In the genomic region with DNA sequence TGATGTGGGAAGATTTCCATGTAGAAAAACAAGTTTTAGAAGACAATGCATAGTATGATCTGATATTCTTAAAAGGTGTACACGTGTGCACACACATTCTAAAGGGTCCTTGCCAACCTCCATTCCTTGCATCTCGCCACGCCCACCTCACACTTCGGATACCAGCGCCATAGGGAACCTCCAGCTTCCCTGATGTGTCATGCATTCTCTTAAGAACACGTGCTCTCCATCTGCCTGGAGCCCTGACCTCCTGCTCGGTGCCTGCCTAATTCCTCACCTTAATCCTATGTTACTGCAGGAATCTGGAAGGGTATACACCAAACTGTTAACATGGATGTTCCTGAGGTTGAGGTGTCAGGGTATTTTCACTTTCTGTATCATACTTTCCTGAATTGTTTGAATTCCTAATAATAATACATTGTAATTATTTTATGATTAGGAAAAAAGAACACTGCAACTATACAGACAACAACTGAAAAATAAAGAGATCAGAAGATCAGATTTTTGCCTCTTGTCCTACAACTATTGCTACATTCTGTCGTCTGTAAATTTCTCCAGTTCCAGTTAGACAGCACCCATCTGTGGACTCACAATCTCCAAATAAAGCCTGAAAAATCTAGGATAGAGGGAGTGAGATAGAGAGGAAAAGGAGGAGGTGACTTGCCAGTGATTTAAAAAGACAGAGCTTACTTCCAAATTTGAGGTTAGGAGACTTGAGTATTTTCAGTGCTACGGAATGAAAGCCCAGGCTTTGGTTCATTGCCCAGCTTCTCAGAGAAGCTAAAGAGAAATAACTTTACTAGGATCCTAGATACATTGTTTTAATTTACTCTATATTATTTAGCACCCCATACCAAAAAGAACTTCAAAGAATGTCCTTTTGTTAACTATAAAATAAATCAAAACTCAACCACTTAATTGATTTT, we compare ENCODE assay signal across 13 cellular contexts.
DNase-seq lines count a peak whose midpoint lies in the region; ATAC-seq and TF ChIP-seq lines count a peak whose summit lies in the region.
"Had no signal": no experiment of that assay in that cellular context is flagged by ENCODE, and none has a peak within 500 bp of the region (broad histone marks: within the 10 kb centered on the region; RNA-seq: fewer than 3 reads in every experiment).

No MANE protein-coding gene starts in this region.

- peaks cover 15 to 23% of the 10 kb centered on the region in 2 donors for H3K4me1 Mint-ChIP-seq in stimulated activated naive B cell treated with anti-CD40 and anti-IgM and Interleukin-4, amounts not matched to agents 10 μg/mL and 1 μg/mL and 100 μg/mL, for 72 hours

- H4K20me1 ChIP-seq in SK-N-SH (ENCODE audit: insufficient read depth), result no peaks in the 10 kb centered on the region

- H3K27me3 ChIP-seq in SK-N-SH (ENCODE audit: insufficient read depth), result no peaks in the 10 kb centered on the region
- no peaks in the 10 kb centered on the region for H3K27me3 ChIP-seq in adipocyte (replicated peaks; ENCODE audit: control insufficient read depth, insufficient read depth, low read length)
- H3K27me3 ChIP-seq in thyroid gland, result no peaks in the 10 kb centered on the region
- no peaks in the 10 kb centered on the region for H3K27me3 ChIP-seq in upper lobe of right lung

- no peaks in the 10 kb centered on the region for H3K9me3 ChIP-seq in SK-N-SH
- no peaks in the 10 kb centered on the region for H3K9me3 ChIP-seq in adipocyte (ENCODE audit: control insufficient read depth, low read length)
- H3K9me3 ChIP-seq in thyroid gland, result no peaks in the 10 kb centered on the region
- H3K9me3 ChIP-seq in upper lobe of right lung, result no peaks in the 10 kb centered on the region

- peaks cover 11% of the 10 kb centered on the region for H3F3A ChIP-seq in SK-N-SH (replicated peaks; ENCODE audit: insufficient read depth)

- WGBS in SK-N-SH (ENCODE audit: low lambda C conversion rate), result 89% methylated on average over 9 of the region's 9 CpGs
- 74% methylated on average over 9 of the region's 9 CpGs for WGBS in thyroid gland, 2 donors

- POLR2A ChIA-PET in SK-N-SH (lab: Yijun Ruan, JAX), result interaction anchor here (0.6 kb wide), 1 partner anchor 1644 kb away, joined by 5 read pairs; no protein-coding TSS in a partner anchor

- no peak overlapping the region for H3K4me2 ChIP-seq in SK-N-SH

- intact Hi-C loops in thyroid gland (cut with DNase I) (no loop called here), upper lobe of right lung (cut with DNase I) (no loop called here)

- H3K4me3 Mint-ChIP-seq in stimulated activated naive B cell treated with anti-CD40 and anti-IgM and Interleukin-4, amounts not matched to agents 10 μg/mL and 1 μg/mL and 100 μg/mL, for 72 hours, result no peak overlapping the region
- H3K4me3 Mint-ChIP-seq: activated T-helper 1 cell treated with anti-CD3 and anti-CD28 coated beads, Interleukin-12 subunit alpha, Interleukin-12 subunit beta, Interleukin-2, Interleukin-4 antibody, amounts not matched to agents 30 ng/mL and 10 ng/mL and 1 ng/mL, durations not matched to agents 14 hours and 24 hours and 36 hours; H9 had no signal

- CTCF ChIA-PET in SK-N-SH (lab: Yijun Ruan, JAX), result interaction anchor here (1.7 kb wide), 1 partner anchor 17 kb away, joined by 6 read pairs; no protein-coding TSS in a partner anchor

- no peaks in the 10 kb centered on the region for H3K36me3 Mint-ChIP-seq in stimulated activated naive B cell treated with anti-CD40 and anti-IgM and Interleukin-4, amounts not matched to agents 10 μg/mL and 1 μg/mL and 100 μg/mL, for 72 hours

- H3K9ac ChIP-seq in SK-N-SH (no peak overlapping the region), adipocyte (ENCODE audit: low read length) (peak overlapping the region; percentile 71)

- TF ChIP-seq CTCF in SK-N-SH (IDR thresholded peaks at IDR 0.05) (no peak), fibroblast of villous mesenchyme (IDR thresholded peaks at IDR 0.05; ENCODE audit: insufficient read depth, low read depth, low read length) (no peak), thyroid gland (IDR thresholded peaks at IDR 0.05) (no peak), upper lobe of right lung (IDR thresholded peaks at IDR 0.05) (no peak)

- H3K27ac ChIP-seq in SK-N-SH (ENCODE audit: low read depth in 2 of 2, low read length in 1 of 2) (no peak overlapping the region), thyroid gland (no peak overlapping the region), upper lobe of right lung (no peak overlapping the region)
- H3K27ac ChIP-seq: 22Rv1 had no signal

- no peaks in the 10 kb centered on the region for H3K36me3 ChIP-seq in SK-N-SH (replicated peaks in 1 of 2; ENCODE audit: control insufficient read depth in 1 of 2, insufficient read depth in 2 of 2, low read length in 1 of 2)
- H3K36me3 ChIP-seq in adipocyte (ENCODE audit: control insufficient read depth, insufficient read depth, low read length, severe bottlenecking), result no peaks in the 10 kb centered on the region
- no peaks in the 10 kb centered on the region for H3K36me3 ChIP-seq in thyroid gland
- H3K36me3 ChIP-seq in upper lobe of right lung, result no peaks in the 10 kb centered on the region

- TF ChIP-seq EP300 in SK-N-SH (IDR thresholded peaks at IDR 0.05; ENCODE audit: borderline replicate concordance in 1 of 2, low read depth in 1 of 2, low read length in 1 of 2), result no peak

- peak overlapping the region; percentile 41; the same call in 1 of the 2 replicates for H2AFZ ChIP-seq in SK-N-SH (ENCODE audit: low read depth)

- no peaks in the 10 kb centered on the region for H3K9me3 Mint-ChIP-seq in stimulated activated naive B cell treated with anti-CD40 and anti-IgM and Interleukin-4, amounts not matched to agents 10 μg/mL and 1 μg/mL and 100 μg/mL, for 72 hours
- H3K9me3 Mint-ChIP-seq: activated T-helper 1 cell treated with anti-CD3 and anti-CD28 coated beads, Interleukin-12 subunit alpha, Interleukin-12 subunit beta, Interleukin-2, Interleukin-4 antibody, amounts not matched to agents 30 ng/mL and 10 ng/mL and 1 ng/mL, durations not matched to agents 14 hours and 24 hours and 36 hours; H9 had no signal

- no peaks in the 10 kb centered on the region for H3K9me2 ChIP-seq in SK-N-SH

- TF ChIP-seq RAD21 in SK-N-SH (IDR thresholded peaks at IDR 0.05; ENCODE audit: low read length), result no peak

- TF ChIP-seq POLR2A in thyroid gland (IDR thresholded peaks at IDR 0.05), result no peak

- H3K27me3 Mint-ChIP-seq in stimulated activated naive B cell treated with anti-CD40 and anti-IgM and Interleukin-4, amounts not matched to agents 10 μg/mL and 1 μg/mL and 100 μg/mL, for 72 hours, result peaks cover 0 to under 1% of the 10 kb centered on the region in 2 donors

- no peak overlapping the region for H3K27ac Mint-ChIP-seq in stimulated activated naive B cell treated with anti-CD40 and anti-IgM and Interleukin-4, amounts not matched to agents 10 μg/mL and 1 μg/mL and 100 μg/mL, for 72 hours
- H3K27ac Mint-ChIP-seq: activated T-helper 1 cell treated with anti-CD3 and anti-CD28 coated beads, Interleukin-12 subunit alpha, Interleukin-12 subunit beta, Interleukin-2, Interleukin-4 antibody, amounts not matched to agents 30 ng/mL and 10 ng/mL and 1 ng/mL, durations not matched to agents 14 hours and 24 hours and 36 hours; H9 had no signal

- no peak for DNase-seq in SK-N-SH
- no peak for DNase-seq in adipocyte (ENCODE audit: low read depth)
- peak; percentile 28 for DNase-seq in fibroblast of villous mesenchyme (ENCODE audit: low read depth)
- peak; percentile 15 to 22 for DNase-seq in thyroid gland
- DNase-seq in upper lobe of right lung, result no peak
- no peak for DNase-seq in stimulated activated naive B cell treated with anti-CD40 and anti-IgM and Interleukin-4, amounts not matched to agents 10 μg/mL and 1 μg/mL and 100 μg/mL, for 72 hours
- no peak for DNase-seq in NCI-H1694 treated with DMSO at 0.1 percent for 48 hours (lab: John Stamatoyannopoulos, UW)
- DNase-seq: activated CD4-positive, alpha-beta T cell treated with anti-CD3 and anti-CD28 coated beads for 4 hours; H9; right cardiac atrium had no signal

- H3K4me3 ChIP-seq in SK-N-SH (ENCODE audit: low read depth in 2 of 2, low read length in 1 of 2), result no peak overlapping the region
- H3K4me3 ChIP-seq in adipocyte (ENCODE audit: low read length), result peak overlapping the region; percentile 31
- no peak overlapping the region for H3K4me3 ChIP-seq in fibroblast of villous mesenchyme (ENCODE audit: low read depth, low read length)
- no peak overlapping the region for H3K4me3 ChIP-seq in thyroid gland (replicated peaks in 1 of 3)
- no peak overlapping the region for H3K4me3 ChIP-seq in upper lobe of right lung

- ATAC-seq in SK-N-SH treated with all-trans-retinoic acid at 6 μM for 48 hours, result no peak
- ATAC-seq in upper lobe of right lung, result no peak
- no peak for ATAC-seq in stimulated activated naive B cell treated with anti-CD40 and anti-IgM and Interleukin-4, amounts not matched to agents 10 μg/mL and 1 μg/mL and 100 μg/mL, for 72 hours (replicated peaks)
- ATAC-seq: right cardiac atrium had no signal

- H3K4me1 ChIP-seq in SK-N-SH (ENCODE audit: control insufficient read depth in 1 of 2, insufficient read depth in 2 of 2, low read depth in 1 of 2, low read length in 1 of 2) (peaks cover 0 to 25% of the 10 kb centered on the region in 2 experiments; a peak in 1 of 4 replicates), adipocyte (ENCODE audit: control insufficient read depth, insufficient read depth, low read length) (peaks cover 58% of the 10 kb centered on the region), thyroid gland (peaks cover 1 to 19% of the 10 kb centered on the region in 2 donors), upper lobe of right lung (peaks cover 6% of the 10 kb centered on the region)

- H3K79me2 ChIP-seq in SK-N-SH (ENCODE audit: insufficient read depth), result no peaks in the 10 kb centered on the region

TF ChIP-seq in SK-N-SH, 30 proteins besides CTCF, POLR2A, EP300 and RAD21:
- TF ChIP-seq FOSL2 (IDR thresholded peaks at IDR 0.05; ENCODE audit: borderline replicate concordance, low read depth), result no peak
- TF ChIP-seq, protein P1, sequence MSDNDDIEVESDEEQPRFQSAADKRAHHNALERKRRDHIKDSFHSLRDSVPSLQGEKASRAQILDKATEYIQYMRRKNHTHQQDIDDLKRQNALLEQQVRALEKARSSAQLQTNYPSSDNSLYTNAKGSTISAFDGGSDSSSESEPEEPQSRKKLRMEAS (IDR thresholded peaks at IDR 0.05; ENCODE audit: low read depth), result peak; percentile 43; the same call in 1 of the 2 replicates
TF ChIP-seq in SK-N-SH: peak in this region for 1.

TF ChIP-seq in SK-N-SH treated with all-trans-retinoic acid at 6 μM for 48 hours, 23 proteins besides CTCF, POLR2A, EP300 and RAD21 (continues in another document):
- TF ChIP-seq OSR1 (CRISPR knock-in tag; IDR thresholded peaks at IDR 0.05) (no peak), ZFP30 (CRISPR knock-in tag; IDR thresholded peaks at IDR 0.05) (no peak), ARNTL (CRISPR knock-in tag; IDR thresholded peaks at IDR 0.05; ENCODE audit: borderline replicate concordance, low read depth) (no peak), ISL1 (CRISPR knock-in tag; IDR thresholded peaks at IDR 0.05) (no peak)

Comparison
In these comparisons a context has a peak if more than half of its experiments do, and no peak if none do; other contexts are left out.
1. DNase-seq: peak in fibroblast of villous mesenchyme (single experiment) and thyroid gland (2 of 2); none in SK-N-SH (single experiment), adipocyte (single experiment), upper lobe of right lung (single experiment), stimulated activated naive B cell treated with anti-CD40 and anti-IgM and Interleukin-4, amounts not matched to agents 10 μg/mL and 1 μg/mL and 100 μg/mL, for 72 hours (single experiment) and NCI-H1694 treated with DMSO at 0.1 percent for 48 hours (single experiment).